Comparison of ENCODE assay signal across 4 cellular contexts in genomic region chr15:60791216-60791615, GRCh38.
"Had no signal": no experiment of that assay in that cellular context is flagged by ENCODE, and none has a peak within 500 bp of the region (broad histone marks: within the 10 kb centered on the region; RNA-seq: fewer than 3 reads in every experiment).

No MANE protein-coding gene starts in this region.

- H3K4me3 ChIP-seq: GM23338 had no signal

- H3K27ac Mint-ChIP-seq: GM23338, H9 had no signal

- DNase-seq: H9, HCEC 1CT, IMR-90 had no signal

- ATAC-seq: GM23338 had no signal

- H3K4me3 Mint-ChIP-seq: GM23338, H9 had no signal
